In genomic region chr12:15322164-15323054, GRCh38 we compare ENCODE assay signal across 8 cellular contexts. TPM values are rescaled to one million over a fixed set of nuclear protein-coding genes. Genes with fewer than 3 reads are reported as not detected.
A peak's percentile ranks its signal among the peaks of the same experiment; 100 is the strongest.
DNase-seq lines count a peak whose midpoint lies in the region; ATAC-seq and TF ChIP-seq lines count a peak whose summit lies in the region.

PTPRO (plus strand) TSS chr12:15322508.

- H3K79me1 ChIP-seq in mesenchymal stem cell (replicated peaks; ENCODE audit: low read length, poor library complexity, severe bottlenecking): no peaks in the 10 kb centered on the region

- DNase-seq in COR-L47 (lab: John Stamatoyannopoulos, UW): peak; percentile 56
- peak; percentile 77 for DNase-seq in NCI-H1105 (lab: John Stamatoyannopoulos, UW)
- peak in 40 of 61 donors; percentile 2 to 71 (median 28) for DNase-seq in caudate nucleus (lab: John Stamatoyannopoulos, UW)
- no peak for DNase-seq in mesenchymal stem cell
- DNase-seq in uterus: peak in 1 of 2 donors; percentile 17
- no peak for DNase-seq in activated CD4-positive, alpha-beta T cell treated with anti-CD3 and anti-CD28 coated beads for 48 hours

- H4K8ac ChIP-seq in mesenchymal stem cell (ENCODE audit: low read length): no peak within 1 kb of the TSS

- H2BK12ac ChIP-seq in mesenchymal stem cell (ENCODE audit: low read length in 2 of 2): no peak within 1 kb of the TSS

- peak within 1 kb of the TSS; percentile 99 for H3K4me2 ChIP-seq in mesenchymal stem cell (ENCODE audit: low read length, poor library complexity, severe bottlenecking)

- no peak within 1 kb of the TSS for H3K9ac ChIP-seq in mesenchymal stem cell (ENCODE audit: low read length)

- peak in 1 of 4 experiments; percentile 42 for TF ChIP-seq CTCF in uterus (IDR thresholded peaks at IDR 0.05)

- ATAC-seq in GM19397 (IDR thresholded peaks at IDR 0.05; ENCODE audit: unreplicated experiment): no peak
- no peak for ATAC-seq in HG03342 (IDR thresholded peaks at IDR 0.05; ENCODE audit: unreplicated experiment)

- H3K36me3 ChIP-seq in mesenchymal stem cell (ENCODE audit: control insufficient read depth in 1 of 2, insufficient read depth in 2 of 2, low read depth in 1 of 2, low read length in 2 of 2) (no peaks in the 10 kb centered on the region), uterus (no peaks in the 10 kb centered on the region)

- no peak within 1 kb of the TSS for H2AFZ ChIP-seq in mesenchymal stem cell (ENCODE audit: low read depth, low read length)

- H3K9me3 ChIP-seq in mesenchymal stem cell (ENCODE audit: control insufficient read depth, low read length): no peaks in the 10 kb centered on the region
- no peaks in the 10 kb centered on the region for H3K9me3 ChIP-seq in uterus

- H3K23ac ChIP-seq in mesenchymal stem cell (ENCODE audit: low read length in 2 of 2): no peak within 1 kb of the TSS

- H3K4me1 ChIP-seq in mesenchymal stem cell (ENCODE audit: control insufficient read depth, insufficient read depth, low read depth, low read length): peaks cover 7% of the 10 kb centered on the region
- H3K4me1 ChIP-seq in uterus: no peaks in the 10 kb centered on the region

- peak within 1 kb of the TSS; percentile 46 for H3K27ac ChIP-seq in caudate nucleus (ENCODE audit: low read depth, low read length)
- no peak within 1 kb of the TSS for H3K27ac ChIP-seq in mesenchymal stem cell (ENCODE audit: low read length, poor library complexity, severe bottlenecking)
- no peak within 1 kb of the TSS for H3K27ac ChIP-seq in uterus

- H3K27me3 ChIP-seq in mesenchymal stem cell (ENCODE audit: control insufficient read depth in 1 of 2, insufficient read depth in 1 of 2, low read length in 2 of 2): peaks cover 0 to 18% of the 10 kb centered on the region in 2 experiments
- no peaks in the 10 kb centered on the region for H3K27me3 ChIP-seq in uterus

- H2AK5ac ChIP-seq in mesenchymal stem cell (ENCODE audit: low read length, severe bottlenecking): no peak within 1 kb of the TSS

- H3K4me3 ChIP-seq in mesenchymal stem cell (ENCODE audit: insufficient read depth in 1 of 2, low read depth in 1 of 2, low read length in 2 of 2) (peak within 1 kb of the TSS; percentile 72 to 75), uterus (peak within 1 kb of the TSS; percentile 20 to 41)

- no peak within 1 kb of the TSS for H3K4ac ChIP-seq in mesenchymal stem cell (ENCODE audit: low read depth in 1 of 2, low read length in 2 of 2)

- H2BK120ac ChIP-seq in mesenchymal stem cell (ENCODE audit: low read depth, low read length): no peak within 1 kb of the TSS

- H4K91ac ChIP-seq in mesenchymal stem cell (ENCODE audit: low read length): no peak within 1 kb of the TSS

- intact Hi-C loops in uterus (cut with DNase I; ENCODE audit: low total_unique reads): no loop called here

- under 1% methylated on average over 64 of the region's 69 CpGs for WGBS in mesenchymal stem cell

- no peak within 1 kb of the TSS for H2BK15ac ChIP-seq in mesenchymal stem cell (ENCODE audit: low read depth, poor library complexity, severe bottlenecking)

- H2BK5ac ChIP-seq in mesenchymal stem cell (ENCODE audit: low read depth, low read length, poor library complexity, severe bottlenecking): no peak within 1 kb of the TSS

- no peak within 1 kb of the TSS for H3K18ac ChIP-seq in mesenchymal stem cell (ENCODE audit: low read depth in 1 of 2, low read length in 2 of 2)

- no peak for TF ChIP-seq POLR2A in uterus (IDR thresholded peaks at IDR 0.05)

- H3K14ac ChIP-seq in mesenchymal stem cell (ENCODE audit: low read length in 2 of 2): peak within 1 kb of the TSS in 1 of 2 experiments; percentile 26

RNA-seq across cellular contexts. Expression of gene PTPRO, which starts in this region (rescaled TPM):
- 0.14 TPM for polyA plus RNA-seq in mesenchymal stem cell (2013, experiment 1 of 2)
- 0.05 TPM for polyA plus RNA-seq in mesenchymal stem cell (2013, experiment 2 of 2)
- total RNA-seq in uterus: 10 to 100 TPM in 1 of 4 donors, 1 to 10 TPM in 3; 1.5 to 15.3 (median 8.0) TPM

Comparison
In these comparisons a context has a peak if more than half of its experiments do, and no peak if none do; other contexts are left out.
1. DNase-seq: peak in COR-L47 (single experiment), NCI-H1105 (single experiment) and caudate nucleus (40 of 61); none in mesenchymal stem cell (single experiment) and activated CD4-positive, alpha-beta T cell treated with anti-CD3 and anti-CD28 coated beads for 48 hours (single experiment).